Comparison of ENCODE assay signal across 8 cellular contexts in genomic region chr21:34367320-34367935, GRCh38.
DNase-seq lines count a peak whose midpoint lies in the region; ATAC-seq and TF ChIP-seq lines count a peak whose summit lies in the region.

No MANE protein-coding gene starts in this region.

- in situ Hi-C loops in astrocyte of the spinal cord (cut with HindIII; ENCODE audit: low sequenced_read_pairs): no loop called here

- DNase-seq in GF-D8 (lab: John Stamatoyannopoulos, UW) (peak; percentile 53), LoVo (ENCODE audit: low spot score) (peak; percentile 58), RKO (ENCODE audit: low spot score) (peak; percentile 71), astrocyte of the spinal cord (ENCODE audit: low read depth, low spot score) (peak; percentile 77), iPS-NIHi7 (ENCODE audit: extremely low spot score) (peak; percentile 38), HK-2 (ENCODE audit: unreplicated experiment) (no peak)
- peak; percentile 46 for DNase-seq in stimulated activated CD4-positive, alpha-beta T cell treated with anti-CD3 and anti-CD28 coated beads, Interleukin-4, amount 100 ng/mL, for 24 hours

- no peak for ATAC-seq in GM18519 (IDR thresholded peaks at IDR 0.05; ENCODE audit: low FRiP score, unreplicated experiment)

- H3K4me3 ChIP-seq in astrocyte of the spinal cord (ENCODE audit: low read depth, low read length): no peak overlapping the region

- peak; percentile 90 for TF ChIP-seq CTCF in astrocyte of the spinal cord (IDR thresholded peaks at IDR 0.05; ENCODE audit: low read depth, low read length)
